8 cellular contexts compared by ENCODE assay signal in genomic region chr1:176206961-176207902, GRCh38. TPM values are rescaled to one million over a fixed set of nuclear protein-coding genes. Genes with fewer than 3 reads are reported as not detected.
DNase-seq lines count a peak whose midpoint lies in the region; ATAC-seq and TF ChIP-seq lines count a peak whose summit lies in the region.

TSS of gene COP1 (minus strand) at chr1:176207286. CDS start at chr1:176206978, 308 bp downstream.

- TF ChIP-seq POLR2A in vagina (IDR thresholded peaks at IDR 0.05) = peak in 1 of 2 donors; percentile 67

- no peaks in the 10 kb centered on the region for H3K36me3 ChIP-seq in vagina

- H3K27me3 ChIP-seq in right cardiac atrium (ENCODE audit: control insufficient read depth, insufficient read depth) (no peaks in the 10 kb centered on the region), vagina (no peaks in the 10 kb centered on the region)

- H3K9me3 ChIP-seq in right cardiac atrium (ENCODE audit: control insufficient read depth, low read length) = no peaks in the 10 kb centered on the region
- no peaks in the 10 kb centered on the region for H3K9me3 ChIP-seq in vagina

- peak; percentile 48 for ATAC-seq in GM18499 (IDR thresholded peaks at IDR 0.05; ENCODE audit: insufficient read depth, unreplicated experiment)
- peak; percentile 72 for ATAC-seq in HG02943 (IDR thresholded peaks at IDR 0.05; ENCODE audit: low read depth, unreplicated experiment)
- ATAC-seq in right cardiac atrium = peak; percentile 97 to 98

- H3K27ac ChIP-seq in right cardiac atrium (ENCODE audit: low read length) = peak within 1 kb of the TSS; percentile 97
- H3K27ac ChIP-seq in vagina = peak within 1 kb of the TSS; percentile 92

- H3K4me3 ChIP-seq in right cardiac atrium (ENCODE audit: low read length) (peak within 1 kb of the TSS; percentile 90), vagina (peak within 1 kb of the TSS; percentile 79 to 88)

- intact Hi-C loops in T-helper 2 cell treated with Interferon-gamma antibody and Interleukin-4, amounts not matched to agents 100 ng/mL and 5 ng/mL, for 36 hours (cut with micrococcal nuclease) = loop anchor here (5.0 to 10.0 kb wide), 3 partner anchors 45 to 1182 kb away; partner anchors contain the start of genes KIAA0040 and MRPS14
- intact Hi-C loops in right cardiac atrium (cut with DNase I) (no loop called here), vagina (cut with DNase I) (no loop called here)

- DNase-seq in NCI-H187 treated with DMSO at 0.1 percent for 48 hours (lab: John Stamatoyannopoulos, UW) (peak; percentile 96), anterior cingulate cortex (lab: John Stamatoyannopoulos, UW) (peak; percentile 58 to 99 (median 94)), right cardiac atrium (peak; percentile 98 to 99 (median 99)), putamen (ENCODE audit: low spot score) (peak; percentile 96), vagina (ENCODE audit: extremely low spot score in 2 of 2) (peak; percentile 96 to 97)

- H3K4me1 ChIP-seq in right cardiac atrium (ENCODE audit: control insufficient read depth, insufficient read depth, low read length) (peaks cover 3% of the 10 kb centered on the region), vagina (peaks cover 39% of the 10 kb centered on the region)

- WGBS in right cardiac atrium = under 1% methylated on average over 92 of the region's 92 CpGs

- no peak for TF ChIP-seq CTCF in vagina (IDR thresholded peaks at IDR 0.05)

RNA-seq across cellular contexts. Expression of gene COP1, which starts in this region (rescaled TPM):
- 45.8 and 47.1 TPM in 2 replicates for total RNA-seq in T-helper 2 cell treated with Interferon-gamma antibody and Interleukin-4, amounts not matched to agents 100 ng/mL and 5 ng/mL, for 36 hours
- total RNA-seq in right cardiac atrium = 10 to 100 TPM; 23.1 to 26.0 (median 23.2) TPM
- polyA plus RNA-seq in right cardiac atrium = 23.9 TPM
- total RNA-seq in vagina = 72.2 TPM

Comparison
In these comparisons a context has a peak if more than half of its experiments do, and no peak if none do; other contexts are left out.
1. Peak in every context shown above with its lines: DNase-seq, ATAC-seq, H3K4me3 ChIP-seq and H3K27ac ChIP-seq.